Comparison of ENCODE assay signal across 10 cellular contexts in the genomic region with DNA sequence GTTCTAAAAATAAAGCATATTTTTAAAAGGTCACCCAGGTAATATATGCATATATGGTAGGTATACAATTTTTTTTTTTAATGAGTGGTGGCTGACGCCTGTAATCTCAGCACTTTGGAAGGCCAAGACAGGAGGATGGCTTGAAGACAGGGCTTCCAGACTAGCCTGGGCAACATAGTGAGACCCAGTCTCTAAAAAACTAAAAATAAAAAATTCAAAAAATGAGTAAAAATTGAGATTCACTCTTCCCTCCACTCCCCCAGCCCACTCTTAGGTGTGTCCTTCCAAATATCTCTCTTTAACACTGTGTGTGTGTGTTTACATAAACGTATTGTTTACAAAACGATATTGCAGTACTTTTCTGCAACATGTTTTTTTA. TPM values are rescaled to one million over a fixed set of nuclear protein-coding genes. Genes with fewer than 3 reads are reported as not detected.
DNase-seq lines count a peak whose midpoint lies in the region; ATAC-seq and TF ChIP-seq lines count a peak whose summit lies in the region.
"Had no signal": no experiment of that assay in that cellular context is flagged by ENCODE, and none has a peak within 500 bp of the region (broad histone marks: within the 10 kb centered on the region; RNA-seq: fewer than 3 reads in every experiment).

No MANE protein-coding gene starts in this region.

- no peaks in the 10 kb centered on the region for H3K27me3 Mint-ChIP-seq in activated naive CD4-positive, alpha-beta T cell treated with anti-CD3 and anti-CD28 coated beads for 36 hours (ENCODE audit: low read depth)
- H3K27me3 Mint-ChIP-seq in type B pancreatic cell: peaks cover 3% of the 10 kb centered on the region

- CTCF ChIA-PET in activated naive CD4-positive, alpha-beta T cell treated with anti-CD3 and anti-CD28 coated beads for 36 hours (lab: Charles Lee): interaction anchor here (0.6 kb wide), 1 partner anchor 44 kb away, joined by 4 read pairs; no protein-coding TSS in a partner anchor

- DNase-seq in activated naive CD4-positive, alpha-beta T cell treated with anti-CD3 and anti-CD28 coated beads for 36 hours: no peak
- DNase-seq in activated naive CD4-positive, alpha-beta T cell (lab: John Stamatoyannopoulos, UW): no peak
- DNase-seq in adrenal gland (no peak), type B pancreatic cell (ENCODE audit: extremely low spot score, unreplicated experiment) (no peak), NCI-H146 (lab: John Stamatoyannopoulos, UW) (no peak), DMS 273 treated with DMSO at 0.1 percent for 48 hours (lab: John Stamatoyannopoulos, UW) (no peak)
- DNase-seq: SHP77 treated with DMSO at 0.1 percent for 48 hours, testis had no signal

- H3K36me3 ChIP-seq in adrenal gland (replicated peaks in 1 of 2): no peaks in the 10 kb centered on the region
- H3K36me3 ChIP-seq in mesodermal cell (ENCODE audit: control insufficient read depth, insufficient read depth, low read length): peaks cover 2% of the 10 kb centered on the region

- H3K27ac ChIP-seq in adrenal gland (peak overlapping the region in 4 of 5 donors; percentile 90 to 98 (median 96)), mesodermal cell (ENCODE audit: low read depth, low read length, severe bottlenecking) (peak overlapping the region; percentile 97)

- no peak for TF ChIP-seq POLR2A in adrenal gland (IDR thresholded peaks at IDR 0.05)

- TF ChIP-seq CTCF in adrenal gland (IDR thresholded peaks at IDR 0.05): no peak
- TF ChIP-seq CTCF in type B pancreatic cell (conservative IDR thresholded peaks at IDR 0.05): no peak

- no peaks in the 10 kb centered on the region for H3K9me3 ChIP-seq in adrenal gland (replicated peaks in 1 of 3)
- H3K9me3 ChIP-seq in mesodermal cell (ENCODE audit: control insufficient read depth, low read length): no peaks in the 10 kb centered on the region
- H3K9me3 ChIP-seq: testis had no signal

- no peaks in the 10 kb centered on the region for H3K27me3 ChIP-seq in adrenal gland
- H3K27me3 ChIP-seq: testis had no signal

- H3K4me1 ChIP-seq in adrenal gland (replicated peaks in 1 of 2) (peaks cover 10 to 21% of the 10 kb centered on the region in 2 donors), mesodermal cell (ENCODE audit: control insufficient read depth, insufficient read depth, low read length, poor library complexity, severe bottlenecking) (peaks cover 33% of the 10 kb centered on the region)

- no peak for ATAC-seq in GM18498 (IDR thresholded peaks at IDR 0.05; ENCODE audit: unreplicated experiment)

- intact Hi-C loops in activated naive CD4-positive, alpha-beta T cell treated with anti-CD3 and anti-CD28 coated beads for 36 hours (cut with micrococcal nuclease): no loop called here
- intact Hi-C loops in adrenal gland (cut with DNase I): loop anchor here in 1 of 2 donors (5.0 kb wide), 1 partner anchor 49 kb away; no protein-coding TSS in a partner anchor

- peaks cover 7% of the 10 kb centered on the region for H3K36me3 Mint-ChIP-seq in activated naive CD4-positive, alpha-beta T cell treated with anti-CD3 and anti-CD28 coated beads for 36 hours (ENCODE audit: low read depth)
- H3K36me3 Mint-ChIP-seq in type B pancreatic cell: peaks cover 6% of the 10 kb centered on the region

- peak overlapping the region; percentile 84 for H3K4me3 Mint-ChIP-seq in activated naive CD4-positive, alpha-beta T cell treated with anti-CD3 and anti-CD28 coated beads for 36 hours
- peak overlapping the region; percentile 87 for H3K4me3 Mint-ChIP-seq in type B pancreatic cell

- H3K27ac Mint-ChIP-seq in activated naive CD4-positive, alpha-beta T cell treated with anti-CD3 and anti-CD28 coated beads for 36 hours: peak overlapping the region; percentile 96
- H3K27ac Mint-ChIP-seq in type B pancreatic cell: peak overlapping the region; percentile 98

- H3K9me3 Mint-ChIP-seq in activated naive CD4-positive, alpha-beta T cell treated with anti-CD3 and anti-CD28 coated beads for 36 hours: no peaks in the 10 kb centered on the region
- H3K9me3 Mint-ChIP-seq in type B pancreatic cell: no peaks in the 10 kb centered on the region

- peaks cover 32% of the 10 kb centered on the region for H3K4me1 Mint-ChIP-seq in activated naive CD4-positive, alpha-beta T cell treated with anti-CD3 and anti-CD28 coated beads for 36 hours (ENCODE audit: low read depth)
- peaks cover 32% of the 10 kb centered on the region for H3K4me1 Mint-ChIP-seq in type B pancreatic cell (ENCODE audit: unreplicated experiment)

- H3K4me3 ChIP-seq in adrenal gland (peak overlapping the region in 1 of 4 donors; percentile 100), mesodermal cell (ENCODE audit: extremely low read depth, insufficient read depth, low read length, poor library complexity, severe bottlenecking) (no peak overlapping the region)

- 89 to 94% (median 92%) methylated on average over 3 of the region's 3 CpGs for WGBS in adrenal gland, 4 donors
- 80% methylated on average over 1 of the region's 3 CpGs; no CpG with 5 or more reads in 1 of the 2 experiments for WGBS in mesodermal cell (ENCODE audit: insufficient coverage in 2 of 2), 2 experiments

RNA-seq across cellular contexts. Expression of gene ANXA11, which starts 0.9 kb away (rescaled TPM):
- total RNA-seq in activated naive CD4-positive, alpha-beta T cell treated with anti-CD3 and anti-CD28 coated beads for 36 hours: 100 to 1,000 TPM; 142 TPM
- total RNA-seq in adrenal gland (10 to 100 TPM; 39.0 to 99.5 (median 67.7) TPM), type B pancreatic cell (ENCODE audit: low replicate concordance) (122 and 248 TPM in 2 replicates)
- 100 to 1,000 TPM in 2 of 3 donors, 10 to 100 TPM in 1; 83.3 to 249 (median 239) TPM for polyA plus RNA-seq in adrenal gland
- polyA plus RNA-seq in mesodermal cell (2013, experiment 1 of 2): 112 TPM
- polyA plus RNA-seq in mesodermal cell (2013, experiment 2 of 2): 106 TPM
